In genomic region chr10:102280397-102281015, GRCh38 we compare ENCODE assay signal across 9 cellular contexts. TPM values are rescaled to one million over a fixed set of nuclear protein-coding genes. Genes with fewer than 3 reads are reported as not detected.
DNase-seq lines count a peak whose midpoint lies in the region; TF ChIP-seq lines count a peak whose summit lies in the region.
"Had no signal": no experiment of that assay in that cellular context is flagged by ENCODE, and none has a peak within 500 bp of the region (broad histone marks: within the 10 kb centered on the region; RNA-seq: fewer than 3 reads in every experiment).

No MANE protein-coding gene starts in this region.

- H3K27ac ChIP-seq in esophagus muscularis mucosa (replicated peaks in 1 of 4): peak overlapping the region; percentile 28 to 44 (median 38)

- WGBS in esophagus muscularis mucosa: 1% methylated on average over 3 of the region's 3 CpGs
- 4% methylated on average over 3 of the region's 3 CpGs for WGBS in lower leg skin, 2 donors

- in situ Hi-C loops in G401 (cut with HindIII; ENCODE audit: low sequenced_read_pairs): no loop called here

- H3K27me3 ChIP-seq in esophagus muscularis mucosa: no peaks in the 10 kb centered on the region

- DNase-seq in G401 (ENCODE audit: low spot score) (peak; percentile 61), NCI-H82 treated with DMSO at 0.1 percent for 48 hours (lab: John Stamatoyannopoulos, UW; ENCODE audit: unreplicated experiment) (peak; percentile 63), esophagus muscularis mucosa (ENCODE audit: extremely low spot score) (no peak), pons (ENCODE audit: low spot score) (peak; percentile 12), lower leg skin (ENCODE audit: low spot score in 2 of 2) (no peak), GM10266 (ENCODE audit: extremely low spot score) (no peak), NCI-H748 treated with DMSO at 0.1 percent for 48 hours (lab: John Stamatoyannopoulos, UW) (no peak), HuH-7 (ENCODE audit: low spot score) (no peak)

- intact Hi-C loops in esophagus muscularis mucosa (cut with DNase I): no loop called here
- intact Hi-C loops in lower leg skin (cut with DNase I; ENCODE audit: low total_unique reads): no loop called here

- H3K4me1 ChIP-seq in esophagus muscularis mucosa: peaks cover 20 to 42% (median 32%) of the 10 kb centered on the region in 4 donors

- TF ChIP-seq EP300 in esophagus muscularis mucosa (IDR thresholded peaks at IDR 0.05): no peak

- H3K36me3 ChIP-seq in esophagus muscularis mucosa: peaks cover 0 to 5% (median 0%) of the 10 kb centered on the region in 4 donors

- TF ChIP-seq CTCF in esophagus muscularis mucosa (IDR thresholded peaks at IDR 0.05) (no peak), lower leg skin (IDR thresholded peaks at IDR 0.05) (no peak), GM10266 (IDR thresholded peaks at IDR 0.05; ENCODE audit: control insufficient read depth, insufficient read depth, low read depth, missing control alignments) (no peak)

- no peak for TF ChIP-seq POLR2A in esophagus muscularis mucosa (IDR thresholded peaks at IDR 0.05; ENCODE audit: low read depth)
- no peak for TF ChIP-seq POLR2A in lower leg skin (IDR thresholded peaks at IDR 0.05)

- no peaks in the 10 kb centered on the region for H3K9me3 ChIP-seq in esophagus muscularis mucosa

- H3K4me3 ChIP-seq in esophagus muscularis mucosa (peak overlapping the region; percentile 2 to 20 (median 11)), lower leg skin (ENCODE audit: low read depth, poor library complexity, severe bottlenecking) (no peak overlapping the region)

RNA-seq across cellular contexts. Expression of gene GBF1, which starts 35.2 kb away (rescaled TPM):
- total RNA-seq in G401 (2014; rRNA removed; shearing (Covaris generic)): 15.3 and 16.0 TPM in 2 replicates
- 10 to 100 TPM; 33.1 to 52.4 (median 40.0) TPM for total RNA-seq in esophagus muscularis mucosa
- 10 to 100 TPM; 30.1 to 42.6 (median 39.1) TPM for total RNA-seq in lower leg skin

RNA-seq across cellular contexts. Expression of gene PITX3, which starts 39.2 kb away (rescaled TPM):
- total RNA-seq in G401 (2014; rRNA removed; shearing (Covaris generic)): 5.4 and 6.3 TPM in 2 replicates
- total RNA-seq in esophagus muscularis mucosa (not detected), lower leg skin (not detected)

RNA-seq across cellular contexts. Expression of gene ELOVL3, which starts 54.4 kb away (rescaled TPM):
- total RNA-seq in G401 (2014; rRNA removed; shearing (Covaris generic)): 2.1 and 3.3 TPM in 2 replicates
- total RNA-seq in esophagus muscularis mucosa: under 1 TPM in 1 of 4 donors, not detected in 3; 0.19 TPM
- total RNA-seq in lower leg skin: 100 to 1,000 TPM in 1 of 4 donors, 10 to 100 TPM in 1, 1 to 10 TPM in 2; 2.5 to 106 (median 29.8) TPM
- total RNA-seq: H1 had no signal

Comparison
In these comparisons a context has a peak if more than half of its experiments do, and no peak if none do; other contexts are left out.
1. DNase-seq: peak in G401 (single experiment), NCI-H82 treated with DMSO at 0.1 percent for 48 hours (single experiment) and pons (single experiment); none in esophagus muscularis mucosa (single experiment), lower leg skin (0 of 2), GM10266 (single experiment), NCI-H748 treated with DMSO at 0.1 percent for 48 hours (single experiment) and HuH-7 (single experiment).